8 cellular contexts compared by ENCODE assay signal in the genomic region with DNA sequence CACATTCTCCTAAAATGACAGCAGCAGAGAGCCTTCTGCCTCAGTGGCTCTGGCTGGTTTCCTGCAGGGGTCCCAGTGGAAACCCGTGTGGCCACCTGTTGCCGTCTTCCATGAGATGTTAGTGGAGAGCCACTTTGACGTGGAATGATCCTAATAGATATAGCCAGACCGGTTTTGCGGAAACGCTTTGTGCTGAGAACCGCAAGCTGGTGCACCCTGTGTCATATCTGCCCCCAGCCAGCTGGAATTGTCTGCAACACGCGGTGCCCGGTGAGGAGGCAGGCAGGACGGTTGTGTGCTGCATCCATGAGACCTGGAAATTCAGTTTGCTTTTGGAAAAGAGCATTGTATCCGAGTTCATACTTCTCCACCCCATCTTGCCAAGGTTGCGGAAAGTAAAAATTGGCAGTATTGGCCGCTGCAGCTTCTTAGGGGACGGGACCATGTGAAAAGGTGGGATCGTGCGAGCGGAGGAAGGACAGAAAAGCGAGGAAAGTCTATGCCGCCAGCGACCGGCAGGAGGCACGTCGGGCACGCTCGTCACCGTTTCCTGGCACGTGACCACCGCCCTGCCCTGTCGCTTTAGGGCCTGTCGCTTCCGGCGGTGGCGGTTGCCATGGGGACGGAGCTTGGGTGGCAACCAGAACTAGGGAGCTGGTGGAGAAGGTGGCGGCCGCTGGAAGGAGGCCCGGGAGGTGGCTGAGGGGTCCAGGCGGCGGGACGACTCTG. TPM values are rescaled to one million over a fixed set of nuclear protein-coding genes. Genes with fewer than 3 reads are reported as not detected.
DNase-seq lines count a peak whose midpoint lies in the region; ATAC-seq, FAIRE-seq and TF ChIP-seq lines count a peak whose summit lies in the region.

A gene with protein sequence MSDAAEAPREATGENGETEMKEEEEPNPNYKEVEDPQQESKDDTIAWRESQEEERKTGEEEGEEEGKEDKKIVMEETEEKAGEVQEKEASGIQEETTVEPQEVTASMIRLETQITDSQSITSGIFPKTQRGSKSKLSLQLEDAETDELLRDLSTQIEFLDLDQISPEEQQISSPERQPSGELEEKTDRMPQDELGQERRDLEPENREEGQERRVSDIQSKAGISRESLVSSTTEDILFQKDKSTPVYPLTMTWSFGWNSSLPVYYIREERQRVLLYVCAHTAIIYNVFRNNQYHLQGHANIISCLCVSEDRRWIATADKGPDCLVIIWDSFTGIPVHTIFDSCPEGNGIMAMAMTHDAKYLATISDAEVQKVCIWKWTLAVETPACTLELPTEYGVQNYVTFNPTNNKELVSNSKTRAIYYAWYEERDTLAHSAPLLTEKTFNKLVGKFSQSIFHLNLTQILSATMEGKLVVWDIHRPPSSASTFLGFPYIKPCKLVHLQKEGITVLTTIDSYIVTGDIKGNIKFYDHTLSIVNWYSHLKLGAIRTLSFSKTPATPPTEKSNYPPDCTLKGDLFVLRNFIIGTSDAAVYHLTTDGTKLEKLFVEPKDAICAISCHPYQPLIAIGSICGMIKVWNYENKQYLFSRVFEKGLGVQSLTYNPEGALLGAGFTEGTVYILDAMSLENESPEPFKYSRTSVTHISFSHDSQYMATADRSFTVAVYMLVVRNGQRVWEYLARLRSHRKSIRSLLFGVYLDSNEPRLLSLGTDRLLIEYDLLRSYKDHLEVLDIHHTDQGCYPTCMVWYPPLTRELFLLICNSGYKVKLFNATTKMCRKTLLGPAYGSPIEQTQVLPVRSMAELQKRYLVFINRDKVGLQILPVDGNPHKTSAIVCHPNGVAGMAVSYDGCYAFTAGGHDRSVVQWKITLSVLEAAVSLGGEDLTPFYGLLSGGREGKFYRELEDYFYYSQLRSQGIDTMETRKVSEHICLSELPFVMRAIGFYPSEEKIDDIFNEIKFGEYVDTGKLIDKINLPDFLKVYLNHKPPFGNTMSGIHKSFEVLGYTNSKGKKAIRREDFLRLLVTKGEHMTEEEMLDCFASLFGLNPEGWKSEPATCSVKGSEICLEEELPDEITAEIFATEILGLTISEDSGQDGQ (plus strand): TSS at position 643 of the 729 bp plus-strand sequence. CDS start 2,714 bp downstream, outside the sequence.

- peaks cover 34% of the 10 kb centered on the region for H3K36me3 Mint-ChIP-seq in activated T-helper 17 cell treated with anti-CD3 and anti-CD28 coated beads, Interleukin-2, amount 50 U/mL, for 72 hours (ENCODE audit: low read depth)
- H3K36me3 Mint-ChIP-seq in neural crest cell (ENCODE audit: low read depth): peaks cover 6% of the 10 kb centered on the region

- no peaks in the 10 kb centered on the region for H3K27me3 Mint-ChIP-seq in activated T-helper 17 cell treated with anti-CD3 and anti-CD28 coated beads, Interleukin-2, amount 50 U/mL, for 72 hours
- H3K27me3 Mint-ChIP-seq in neural crest cell (ENCODE audit: low read depth): no peaks in the 10 kb centered on the region
- H3K27me3 Mint-ChIP-seq in stimulated activated naive CD8-positive, alpha-beta T cell treated with anti-CD3 and anti-CD28 coated beads, Interleukin-15, amount 100 ng/mL, for 72 hours: no peaks in the 10 kb centered on the region

- TF ChIP-seq CTCF in BE2C (IDR thresholded peaks at IDR 0.05; ENCODE audit: low read depth, low read length): peak; percentile 75
- TF ChIP-seq CTCF in foreskin fibroblast (IDR thresholded peaks at IDR 0.05; ENCODE audit: low read depth, low read length): peak; percentile 52
- peak; percentile 68 for TF ChIP-seq CTCF in neural crest cell (conservative IDR thresholded peaks at IDR 0.05)

- H3K9me3 Mint-ChIP-seq in activated T-helper 17 cell treated with anti-CD3 and anti-CD28 coated beads, Interleukin-2, amount 50 U/mL, for 72 hours: no peaks in the 10 kb centered on the region
- H3K9me3 Mint-ChIP-seq in neural crest cell: no peaks in the 10 kb centered on the region
- no peaks in the 10 kb centered on the region for H3K9me3 Mint-ChIP-seq in stimulated activated naive CD8-positive, alpha-beta T cell treated with anti-CD3 and anti-CD28 coated beads, Interleukin-15, amount 100 ng/mL, for 72 hours

- H3K4me1 ChIP-seq in BE2C: no peaks in the 10 kb centered on the region

- FAIRE-seq in GM19239 (lab: Jason Lieb, UNC): peak; percentile 92

- ATAC-seq in HG03469 (IDR thresholded peaks at IDR 0.05; ENCODE audit: unreplicated experiment): peak; percentile 75
- peak; percentile 100 for ATAC-seq in activated T-helper 17 cell treated with anti-CD3 and anti-CD28 coated beads, Interleukin-2, amount 50 U/mL, for 72 hours (replicated peaks)
- ATAC-seq in stimulated activated naive CD8-positive, alpha-beta T cell treated with anti-CD3 and anti-CD28 coated beads, Interleukin-15, amount 100 ng/mL, for 72 hours: peak; percentile 100

- peak; percentile 99 for DNase-seq in BE2C
- peak; percentile 97 for DNase-seq in GM19239 (ENCODE audit: insufficient read length, low spot score)
- DNase-seq in NOMO-1 treated with dmso at 0.1 percent for 144 hours (lab: John Stamatoyannopoulos, UW; ENCODE audit: unreplicated experiment): peak; percentile 91
- DNase-seq in foreskin fibroblast: peak; percentile 69 to 77
- peak; percentile 79 for DNase-seq in neural crest cell (ENCODE audit: low read depth, low spot score)
- peak; percentile 88 to 93 for DNase-seq in stimulated activated naive CD8-positive, alpha-beta T cell treated with anti-CD3 and anti-CD28 coated beads, Interleukin-15, amount 100 ng/mL, for 72 hours

- H3K36me3 ChIP-seq in BE2C: peaks cover 8% of the 10 kb centered on the region

- no peaks in the 10 kb centered on the region for H3K27me3 ChIP-seq in BE2C

- H3K4me3 Mint-ChIP-seq in activated T-helper 17 cell treated with anti-CD3 and anti-CD28 coated beads, Interleukin-2, amount 50 U/mL, for 72 hours: peak within 1 kb of the TSS; percentile 94
- peak within 1 kb of the TSS; percentile 76 for H3K4me3 Mint-ChIP-seq in neural crest cell
- H3K4me3 Mint-ChIP-seq in stimulated activated naive CD8-positive, alpha-beta T cell treated with anti-CD3 and anti-CD28 coated beads, Interleukin-15, amount 100 ng/mL, for 72 hours: peak within 1 kb of the TSS; percentile 72 to 85

- peak within 1 kb of the TSS; percentile 75 for H3K4me3 ChIP-seq in BE2C (ENCODE audit: low read depth, low read length)
- H3K4me3 ChIP-seq in foreskin fibroblast (ENCODE audit: low read depth in 1 of 2, low read length in 2 of 2): peak within 1 kb of the TSS in 1 of 2 donors; percentile 48

- H3K27ac Mint-ChIP-seq in activated T-helper 17 cell treated with anti-CD3 and anti-CD28 coated beads, Interleukin-2, amount 50 U/mL, for 72 hours: peak within 1 kb of the TSS; percentile 96
- peak within 1 kb of the TSS; percentile 64 for H3K27ac Mint-ChIP-seq in neural crest cell (ENCODE audit: unreplicated experiment)
- H3K27ac Mint-ChIP-seq in stimulated activated naive CD8-positive, alpha-beta T cell treated with anti-CD3 and anti-CD28 coated beads, Interleukin-15, amount 100 ng/mL, for 72 hours: peak within 1 kb of the TSS; percentile 86 to 96

- peaks cover 11% of the 10 kb centered on the region for H3K4me1 Mint-ChIP-seq in activated T-helper 17 cell treated with anti-CD3 and anti-CD28 coated beads, Interleukin-2, amount 50 U/mL, for 72 hours
- H3K4me1 Mint-ChIP-seq in neural crest cell: peaks cover 31% of the 10 kb centered on the region
- H3K4me1 Mint-ChIP-seq in stimulated activated naive CD8-positive, alpha-beta T cell treated with anti-CD3 and anti-CD28 coated beads, Interleukin-15, amount 100 ng/mL, for 72 hours: peaks cover 20% of the 10 kb centered on the region

- no peaks in the 10 kb centered on the region for H3K9me3 ChIP-seq in BE2C

RNA-seq across cellular contexts. Expression of the gene that starts here (rescaled TPM):
- polyA plus RNA-seq in BE2C (2012; ENCODE audit: insufficient read depth, insufficient read length, low read depth): 0.88 TPM
- 10 to 100 TPM in 1 of 2 donors, 1 to 10 TPM in 1; 1.8 to 12.6 TPM for total RNA-seq in activated T-helper 17 cell treated with anti-CD3 and anti-CD28 coated beads, Interleukin-2, amount 50 U/mL, for 72 hours
- total RNA-seq in neural crest cell: 1.6 and 2.0 TPM in 2 replicates
